In genomic region chr2:215796160-215796559, GRCh38 we compare ENCODE assay signal across 12 cellular contexts.
DNase-seq lines count a peak whose midpoint lies in the region; ATAC-seq lines count a peak whose summit lies in the region.
"Had no signal": no experiment of that assay in that cellular context is flagged by ENCODE, and none has a peak within 500 bp of the region (broad histone marks: within the 10 kb centered on the region; RNA-seq: fewer than 3 reads in every experiment).

No MANE protein-coding gene starts in this region.

- no peak for ATAC-seq in HG02610 (IDR thresholded peaks at IDR 0.05; ENCODE audit: unreplicated experiment)
- ATAC-seq: right cardiac atrium had no signal

- H3K4me1 Mint-ChIP-seq in dendritic cell treated with granulocyte-macrophage colony-stimulating factor and Interleukin-4, amounts not matched to agents 40 ng/mL and 50 ng/mL, for 4 days (ENCODE audit: low read depth): peaks cover 62% of the 10 kb centered on the region

- H3K4me3 Mint-ChIP-seq in dendritic cell treated with granulocyte-macrophage colony-stimulating factor and Interleukin-4, amounts not matched to agents 40 ng/mL and 50 ng/mL, for 4 days: no peak overlapping the region
- H3K4me3 Mint-ChIP-seq: activated T-helper 1 cell treated with anti-CD3 and anti-CD28 coated beads, Interleukin-12 subunit alpha, Interleukin-12 subunit beta, Interleukin-2, Interleukin-4 antibody, amounts not matched to agents 30 ng/mL and 10 ng/mL and 1 ng/mL, durations not matched to agents 14 hours and 24 hours and 36 hours had no signal

- intact Hi-C loops in dendritic cell treated with granulocyte-macrophage colony-stimulating factor and Interleukin-4, amounts not matched to agents 40 ng/mL and 50 ng/mL, for 4 days (cut with micrococcal nuclease): loop anchor here (2.0 kb wide), 1 partner anchor 105 kb away; no protein-coding TSS in a partner anchor

- peaks cover 7% of the 10 kb centered on the region for H3K27me3 Mint-ChIP-seq in dendritic cell treated with granulocyte-macrophage colony-stimulating factor and Interleukin-4, amounts not matched to agents 40 ng/mL and 50 ng/mL, for 4 days

- no peaks in the 10 kb centered on the region for H3K9me3 Mint-ChIP-seq in dendritic cell treated with granulocyte-macrophage colony-stimulating factor and Interleukin-4, amounts not matched to agents 40 ng/mL and 50 ng/mL, for 4 days
- H3K9me3 Mint-ChIP-seq: activated T-helper 1 cell treated with anti-CD3 and anti-CD28 coated beads, Interleukin-12 subunit alpha, Interleukin-12 subunit beta, Interleukin-2, Interleukin-4 antibody, amounts not matched to agents 30 ng/mL and 10 ng/mL and 1 ng/mL, durations not matched to agents 14 hours and 24 hours and 36 hours had no signal

- no peaks in the 10 kb centered on the region for H3K36me3 Mint-ChIP-seq in dendritic cell treated with granulocyte-macrophage colony-stimulating factor and Interleukin-4, amounts not matched to agents 40 ng/mL and 50 ng/mL, for 4 days (ENCODE audit: low read depth)

- peak; percentile 34 for DNase-seq in NCI-H345 (lab: John Stamatoyannopoulos, UW)
- no peak for DNase-seq in NCI-H345 treated with DMSO at 0.1 percent for 48 hours (lab: John Stamatoyannopoulos, UW; ENCODE audit: unreplicated experiment)
- DNase-seq in NCI-H2196 treated with DMSO at 0.1 percent for 48 hours (lab: John Stamatoyannopoulos, UW; ENCODE audit: unreplicated experiment): peak; percentile 29
- peak; percentile 95 for DNase-seq in smooth muscle cell of the brain vasculature (ENCODE audit: low read depth, low spot score)
- no peak for DNase-seq in 8988T
- no peak for DNase-seq in C1 segment of cervical spinal cord (lab: John Stamatoyannopoulos, UW)
- DNase-seq: hypothalamus, right cardiac atrium, transverse colon had no signal

- peak overlapping the region; percentile 77 for H3K27ac Mint-ChIP-seq in dendritic cell treated with granulocyte-macrophage colony-stimulating factor and Interleukin-4, amounts not matched to agents 40 ng/mL and 50 ng/mL, for 4 days
- H3K27ac Mint-ChIP-seq: activated T-helper 1 cell treated with anti-CD3 and anti-CD28 coated beads, Interleukin-12 subunit alpha, Interleukin-12 subunit beta, Interleukin-2, Interleukin-4 antibody, amounts not matched to agents 30 ng/mL and 10 ng/mL and 1 ng/mL, durations not matched to agents 14 hours and 24 hours and 36 hours had no signal

Comparison
In these comparisons a context has a peak if more than half of its experiments do, and no peak if none do; other contexts are left out.
1. DNase-seq: peak in NCI-H345 (single experiment), NCI-H2196 treated with DMSO at 0.1 percent for 48 hours (single experiment) and smooth muscle cell of the brain vasculature (single experiment); none in NCI-H345 treated with DMSO at 0.1 percent for 48 hours (single experiment), 8988T (single experiment) and C1 segment of cervical spinal cord (0 of 14).